Comparison of ENCODE assay signal across 17 cellular contexts in the genomic region with DNA sequence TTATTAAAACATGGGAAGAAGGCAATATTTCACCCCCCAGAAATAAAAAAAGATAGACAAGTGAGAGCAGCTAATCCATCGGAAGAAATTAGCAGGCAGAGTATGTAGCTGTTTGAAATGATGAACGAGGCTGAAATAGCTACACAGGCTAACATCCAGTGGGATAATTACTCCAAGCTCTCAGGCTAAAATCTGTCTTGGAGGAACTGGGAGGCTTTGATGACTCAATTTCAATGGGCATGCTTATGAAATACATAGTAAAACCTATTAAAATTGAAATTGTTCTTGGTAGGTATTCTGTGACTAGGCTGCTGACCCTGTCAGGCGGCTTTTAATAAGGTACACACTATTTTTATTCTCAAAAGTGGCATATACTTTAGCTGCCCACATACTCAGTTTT.
DNase-seq lines count a peak whose midpoint lies in the region; ATAC-seq lines count a peak whose summit lies in the region.
"Had no signal": no experiment of that assay in that cellular context is flagged by ENCODE, and none has a peak within 500 bp of the region (broad histone marks: within the 10 kb centered on the region; RNA-seq: fewer than 3 reads in every experiment).

No MANE protein-coding gene starts in this region.

- no peak overlapping the region for H3K9ac ChIP-seq in adipocyte (ENCODE audit: low read length)

- no peaks in the 10 kb centered on the region for H3K4me1 ChIP-seq in adipocyte (ENCODE audit: control insufficient read depth, insufficient read depth, low read length)
- H3K4me1 ChIP-seq: Caco-2 had no signal

- no peak for ATAC-seq in HG03460 (IDR thresholded peaks at IDR 0.05; ENCODE audit: unreplicated experiment)
- ATAC-seq: T-helper 17 cell had no signal

- H3K4me3 ChIP-seq in adipocyte (ENCODE audit: low read length) = no peak overlapping the region

- DNase-seq in EL (peak; percentile 5), M059J (ENCODE audit: low read depth) (peak; percentile 31), adipocyte (ENCODE audit: low read depth) (peak; percentile 20), left kidney (ENCODE audit: low read depth, low spot score) (peak; percentile 26), NCI-H1092 treated with DMSO at 0.1 percent for 48 hours (lab: John Stamatoyannopoulos, UW) (no peak), iPS-NIHi11 (ENCODE audit: low spot score) (no peak), Ammon's horn (ENCODE audit: low spot score) (no peak)
- DNase-seq: AML-193, Caco-2, KG1, NCI-H1105, NCI-H1694 treated with DMSO at 0.1 percent for 48 hours, NCI-H2107, NCI-H82, SHP77, T-helper 17 cell had no signal

- no peaks in the 10 kb centered on the region for H3K36me3 ChIP-seq in adipocyte (ENCODE audit: control insufficient read depth, insufficient read depth, low read length, severe bottlenecking)

- peaks cover 11% of the 10 kb centered on the region for H3K27me3 ChIP-seq in adipocyte (replicated peaks; ENCODE audit: control insufficient read depth, insufficient read depth, low read length)

- H3K9me3 ChIP-seq in adipocyte (ENCODE audit: control insufficient read depth, low read length) = no peaks in the 10 kb centered on the region
- H3K9me3 ChIP-seq: Caco-2 had no signal

Comparison
In these comparisons a context has a peak if more than half of its experiments do, and no peak if none do; other contexts are left out.
1. DNase-seq: peak in EL (single experiment), M059J (single experiment), adipocyte (single experiment) and left kidney (single experiment); none in NCI-H1092 treated with DMSO at 0.1 percent for 48 hours (single experiment), iPS-NIHi11 (single experiment) and Ammon's horn (single experiment).